In genomic region chr4:183505556-183506388, GRCh38 we compare ENCODE assay signal across 8 cellular contexts. TPM values are rescaled to one million over a fixed set of nuclear protein-coding genes. Genes with fewer than 3 reads are reported as not detected.
DNase-seq lines count a peak whose midpoint lies in the region; ATAC-seq lines count a peak whose summit lies in the region.

No MANE protein-coding gene starts in this region.

- peaks cover 5% of the 10 kb centered on the region for H3K79me2 ChIP-seq in mesendoderm (ENCODE audit: control insufficient read depth, insufficient read depth, low read length)

- peak overlapping the region; percentile 84 for H3K4ac ChIP-seq in mesendoderm (ENCODE audit: low read depth, low read length)

- WGBS in mesendoderm (ENCODE audit: extremely low coverage, insufficient coverage, low lambda C conversion rate), result no CpG with 5 or more reads among the region's 83 CpGs

- no peak overlapping the region for H2BK15ac ChIP-seq in mesendoderm (replicated peaks; ENCODE audit: low read depth)

- peak overlapping the region; percentile 92 for H3K27ac ChIP-seq in mesendoderm (ENCODE audit: low read depth, low read length)

- H2AK5ac ChIP-seq in mesendoderm (ENCODE audit: low read length), result no peak overlapping the region

- no peak overlapping the region for H3K23ac ChIP-seq in mesendoderm (ENCODE audit: low read length)

- H3K36me3 ChIP-seq in endocrine pancreas (ENCODE audit: control insufficient read depth, insufficient read depth, low read length) (no peaks in the 10 kb centered on the region), mesendoderm (ENCODE audit: control insufficient read depth, insufficient read depth, low read length) (no peaks in the 10 kb centered on the region)

- peak overlapping the region; percentile 69 for H2BK120ac ChIP-seq in mesendoderm (ENCODE audit: low read depth, low read length)

- H3K18ac ChIP-seq in mesendoderm (ENCODE audit: low read length), result peak overlapping the region; percentile 91

- H4K8ac ChIP-seq in mesendoderm (ENCODE audit: low read depth, low read length), result no peak overlapping the region

- peaks cover 14% of the 10 kb centered on the region for H3K4me1 ChIP-seq in endocrine pancreas (ENCODE audit: control insufficient read depth, insufficient read depth, low read length)
- peaks cover 3% of the 10 kb centered on the region for H3K4me1 ChIP-seq in mesendoderm (ENCODE audit: control insufficient read depth, low read depth, low read length)

- peak overlapping the region; percentile 5 for H3K4me2 ChIP-seq in mesendoderm (ENCODE audit: low read length)

- peak overlapping the region; percentile 69 for H3K4me3 ChIP-seq in endocrine pancreas (ENCODE audit: control insufficient read depth, insufficient read depth, low read length)
- peak overlapping the region; percentile 46 for H3K4me3 ChIP-seq in mesendoderm (ENCODE audit: low read length)

- DNase-seq in COLO668 (lab: John Stamatoyannopoulos, UW; ENCODE audit: unreplicated experiment) (peak; percentile 77), NK-92 (lab: John Stamatoyannopoulos, UW; ENCODE audit: unreplicated experiment) (peak; percentile 11), mesendoderm (peak; percentile 96)
- DNase-seq in activated CD8-positive, alpha-beta memory T cell treated with anti-CD3 and anti-CD28 coated beads, Interleukin-2, amount 50 U/mL, for 1 hour (ENCODE audit: extremely low read depth), result peak; percentile 62
- DNase-seq in stimulated activated CD8-positive, alpha-beta memory T cell treated with anti-CD3 and anti-CD28 coated beads, Interleukin-12 subunit alpha, Interleukin-12 subunit beta, amount 100 ng/mL, for 4 hours (ENCODE audit: low read depth), result peak; percentile 85

- H3K27me3 ChIP-seq in endocrine pancreas (ENCODE audit: control insufficient read depth, insufficient read depth, low read length), result no peaks in the 10 kb centered on the region
- no peaks in the 10 kb centered on the region for H3K27me3 ChIP-seq in mesendoderm (ENCODE audit: insufficient read depth, low read length, poor library complexity)

- H3K79me1 ChIP-seq in mesendoderm (ENCODE audit: low read length), result peaks cover 4% of the 10 kb centered on the region

- H2BK5ac ChIP-seq in mesendoderm (ENCODE audit: low read length), result peak overlapping the region; percentile 62

- ATAC-seq in GM19438 (IDR thresholded peaks at IDR 0.05; ENCODE audit: low read depth, unreplicated experiment), result peak; percentile 45
- peak; percentile 29 for ATAC-seq in HG03565 (IDR thresholded peaks at IDR 0.05; ENCODE audit: unreplicated experiment)

- no peak overlapping the region for H4K5ac ChIP-seq in mesendoderm (ENCODE audit: low read length)

- peak overlapping the region; percentile 96 for H3K56ac ChIP-seq in mesendoderm (ENCODE audit: low read length)

- peak overlapping the region; percentile 91 for H3K9ac ChIP-seq in endocrine pancreas (ENCODE audit: control insufficient read depth, insufficient read depth, low read length)
- peak overlapping the region; percentile 89 for H3K9ac ChIP-seq in mesendoderm (ENCODE audit: low read length)

- H3K9me3 ChIP-seq in endocrine pancreas (ENCODE audit: control insufficient read depth, low read length), result no peaks in the 10 kb centered on the region

RNA-seq across cellular contexts. Expression of gene ING2, which starts 0.9 kb away (rescaled TPM):
- polyA plus RNA-seq in mesendoderm (2013, experiment 1 of 2), result 17.0 TPM
- 19.0 TPM for polyA plus RNA-seq in mesendoderm (2013, experiment 2 of 2)

Comparison
In these comparisons a context has a peak if more than half of its experiments do, and no peak if none do; other contexts are left out.
1. Peak in every context shown above with its lines: DNase-seq, ATAC-seq, H3K4me3 ChIP-seq and H3K27ac ChIP-seq.
2. DNase-seq: peak in every context shown above with its lines; median percentile 96 in mesendoderm; 85 in stimulated activated CD8-positive, alpha-beta memory T cell treated with anti-CD3 and anti-CD28 coated beads, Interleukin-12 subunit alpha, Interleukin-12 subunit beta, amount 100 ng/mL, for 4 hours; 77 in COLO668; 62 in activated CD8-positive, alpha-beta memory T cell treated with anti-CD3 and anti-CD28 coated beads, Interleukin-2, amount 50 U/mL, for 1 hour; 11 in NK-92.